ENCODE assay signal across 10 cellular contexts in the genomic region with DNA sequence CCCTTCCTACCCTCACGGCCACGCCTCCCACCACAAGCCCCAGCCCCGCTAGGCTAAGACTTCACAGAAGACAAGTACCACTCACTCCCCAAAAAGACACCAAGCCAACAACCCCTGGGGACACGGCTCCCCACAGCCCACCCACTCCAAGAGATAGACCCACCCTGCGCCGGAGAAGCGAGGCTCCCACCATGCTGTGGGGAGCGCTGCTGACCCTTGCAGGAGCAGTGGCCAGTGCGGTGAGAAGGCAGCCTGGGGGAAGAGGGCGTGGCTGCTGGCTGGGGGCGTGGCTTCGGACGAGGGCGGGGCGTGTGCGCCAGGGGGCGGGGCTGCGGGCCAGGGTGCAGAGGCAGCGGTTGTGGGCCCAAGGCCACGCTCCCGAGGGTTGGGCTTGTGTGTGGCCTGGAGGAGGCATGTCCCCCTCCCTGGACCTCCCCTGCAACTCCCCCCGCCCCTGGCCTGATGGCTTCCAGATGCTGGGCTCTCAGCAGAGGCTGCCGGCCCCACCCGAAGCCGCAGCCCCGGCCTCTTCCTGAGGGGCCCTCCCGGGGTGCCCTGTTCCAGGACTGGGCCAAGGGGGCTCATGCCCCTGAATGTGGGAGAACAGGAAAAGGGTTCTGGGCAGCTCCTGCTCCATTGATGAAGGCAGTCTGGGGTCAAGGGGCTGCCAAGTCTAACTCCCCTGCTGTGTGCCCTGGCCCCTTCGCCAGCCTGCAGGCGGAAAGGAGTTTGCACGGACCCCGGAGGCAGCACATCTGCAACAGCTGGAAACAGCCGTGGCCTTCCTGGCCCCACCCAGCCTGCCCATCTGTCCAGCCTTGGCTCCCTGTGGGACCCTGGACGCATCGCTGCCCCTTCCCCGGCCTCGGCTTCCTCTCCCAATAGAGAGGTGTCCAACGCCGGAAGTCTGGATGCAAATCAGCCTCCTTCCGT. TPM values are rescaled to one million over a fixed set of nuclear protein-coding genes. Genes with fewer than 3 reads are reported as not detected.
DNase-seq lines count a peak whose midpoint lies in the region; ATAC-seq, FAIRE-seq and TF ChIP-seq lines count a peak whose summit lies in the region.
"Had no signal": no experiment of that assay in that cellular context is flagged by ENCODE, and none has a peak within 500 bp of the region (broad histone marks: within the 10 kb centered on the region; RNA-seq: fewer than 3 reads in every experiment).

No MANE protein-coding gene starts in this region.

- peak overlapping the region; percentile 66 for H3K27ac Mint-ChIP-seq in astrocyte (ENCODE audit: unreplicated experiment)

- H3K36me3 Mint-ChIP-seq in astrocyte (ENCODE audit: low read depth, unreplicated experiment) = peaks cover 6% of the 10 kb centered on the region

- no peak overlapping the region for H3K4me3 Mint-ChIP-seq in astrocyte (ENCODE audit: unreplicated experiment)

- FAIRE-seq in astrocyte (lab: Jason Lieb, UNC) (no peak), urothelium cell line (lab: Jason Lieb, UNC) (peak; percentile 63)

- H3K27me3 ChIP-seq in mammary epithelial cell (ENCODE audit: insufficient read depth, low read length) (no peaks in the 10 kb centered on the region), astrocyte (ENCODE audit: insufficient read depth, low read length) (no peaks in the 10 kb centered on the region), left lung (no peaks in the 10 kb centered on the region)
- H3K27me3 ChIP-seq: breast epithelium had no signal

- H3K4me1 Mint-ChIP-seq in astrocyte (ENCODE audit: low read depth, unreplicated experiment) = no peaks in the 10 kb centered on the region

- H3K4me3 ChIP-seq in mammary epithelial cell (replicated peaks in 1 of 3; ENCODE audit: insufficient read depth in 1 of 3, low read depth in 2 of 3, low read length in 3 of 3) = no peak overlapping the region
- no peak overlapping the region for H3K4me3 ChIP-seq in astrocyte (ENCODE audit: insufficient read depth, low read depth, low read length)
- no peak overlapping the region for H3K4me3 ChIP-seq in left lung

- H3K36me3 ChIP-seq in mammary epithelial cell (ENCODE audit: insufficient read depth, low read length) (peaks cover 10% of the 10 kb centered on the region), astrocyte (ENCODE audit: insufficient read depth, low read length) (no peaks in the 10 kb centered on the region), left lung (peaks cover 0 to 29% of the 10 kb centered on the region in 2 donors)
- H3K36me3 ChIP-seq: breast epithelium had no signal

- CTCF ChIA-PET in mammary epithelial cell (lab: Charles Lee; ENCODE audit: low non-redundant PET) = no interaction called here

- H3K4me1 ChIP-seq in mammary epithelial cell (ENCODE audit: insufficient read depth, low read length) (no peaks in the 10 kb centered on the region), astrocyte (ENCODE audit: insufficient read depth, low read length) (no peaks in the 10 kb centered on the region), left lung (peaks cover 0 to 10% of the 10 kb centered on the region in 2 donors)
- H3K4me1 ChIP-seq: breast epithelium had no signal

- WGBS in mammary epithelial cell (ENCODE audit: low coverage, missing lambda C conversion rate) = over 99% methylated on average over 17 of the region's 39 CpGs

- H2AFZ ChIP-seq in mammary epithelial cell (ENCODE audit: low read depth, low read length) (no peak overlapping the region), astrocyte (ENCODE audit: low read depth, low read length) (no peak overlapping the region)

- no peaks in the 10 kb centered on the region for H3K27me3 Mint-ChIP-seq in astrocyte (ENCODE audit: low read depth, unreplicated experiment)

- H3K9ac ChIP-seq in mammary epithelial cell (ENCODE audit: insufficient read depth, low read length) (no peak overlapping the region), astrocyte (ENCODE audit: low read length) (no peak overlapping the region)

- no peaks in the 10 kb centered on the region for H3K9me3 Mint-ChIP-seq in astrocyte (ENCODE audit: unreplicated experiment)

- no TSS peak for BruUV-seq in mammary epithelial cell (replicated peaks; lab: Mats Ljungman, UMichigan)

- no peak for TF ChIP-seq CTCF in mammary epithelial cell (conservative IDR thresholded peaks at IDR 0.05 in 1 of 2, IDR thresholded peaks at IDR 0.05 in 1 of 2; ENCODE audit: extremely low read depth in 1 of 2, insufficient read depth in 1 of 2, low read depth in 1 of 2, low read length in 2 of 2)
- TF ChIP-seq CTCF in astrocyte (IDR thresholded peaks at IDR 0.05; ENCODE audit: insufficient read depth, low read depth, low read length) = no peak
- no peak for TF ChIP-seq CTCF in left lung (IDR thresholded peaks at IDR 0.05)

- H3K79me2 ChIP-seq in mammary epithelial cell (ENCODE audit: insufficient read depth, low read length) = peaks cover 53% of the 10 kb centered on the region
- peaks cover 17% of the 10 kb centered on the region for H3K79me2 ChIP-seq in astrocyte (ENCODE audit: insufficient read depth, low read length)

- H3K27ac ChIP-seq in mammary epithelial cell (ENCODE audit: insufficient read depth, low read depth, low read length) (no peak overlapping the region), astrocyte (ENCODE audit: low read depth, low read length) (no peak overlapping the region), left lung (no peak overlapping the region)

- DNase-seq in T47D (ENCODE audit: low read depth in 1 of 2, low spot score in 1 of 2) (peak; percentile 72 to 79), mammary epithelial cell (no peak), astrocyte (ENCODE audit: low read depth) (no peak), left lung (peak; percentile 71 to 84), urothelium cell line (ENCODE audit: low spot score) (peak; percentile 62), NCI-H446 (lab: John Stamatoyannopoulos, UW) (no peak), posterior cingulate gyrus (no peak)

- dilution Hi-C loops in mammary epithelial cell (cut with HindIII; ENCODE audit: low sequenced_read_pairs) = no loop called here

- in situ Hi-C loops in T47D (cut with HindIII; ENCODE audit: low pct_unique_long_range_greater_than_20kb, low sequenced_read_pairs) (no loop called here), mammary epithelial cell (cut with MboI; ENCODE audit: low sequenced_read_pairs in 2 of 2) (loop anchor here in 1 of 2 donors (25.0 kb wide), 1 partner anchor 149 kb away; a partner anchor contains a TSS)

- ATAC-seq in left lung (peak; percentile 65), GM21825 (IDR thresholded peaks at IDR 0.05; ENCODE audit: unreplicated experiment) (no peak)

- H4K20me1 ChIP-seq in mammary epithelial cell (ENCODE audit: insufficient read depth, low read length) (no peaks in the 10 kb centered on the region), astrocyte (ENCODE audit: insufficient read depth, low read length) (peaks cover 13% of the 10 kb centered on the region)

- H3K9me3 ChIP-seq in mammary epithelial cell (replicated peaks; ENCODE audit: insufficient read depth, low read length) = no peaks in the 10 kb centered on the region
- H3K9me3 ChIP-seq in astrocyte (ENCODE audit: insufficient read depth, low read depth, low read length) = no peaks in the 10 kb centered on the region
- H3K9me3 ChIP-seq in left lung = no peaks in the 10 kb centered on the region
- H3K9me3 ChIP-seq: breast epithelium had no signal

- intact Hi-C loops in mammary epithelial cell (cut with micrococcal nuclease) = no loop called here
- intact Hi-C loops in left lung (cut with DNase I) = no loop called here
- intact Hi-C loops in posterior cingulate gyrus (cut with DNase I) = no loop called here

- no peak overlapping the region for H3K4me2 ChIP-seq in mammary epithelial cell (ENCODE audit: insufficient read depth, low read depth, low read length)
- no peak overlapping the region for H3K4me2 ChIP-seq in astrocyte (ENCODE audit: low read length)

RNA-seq across cellular contexts. Expression of a gene that starts 9.1 kb away (rescaled TPM):
- total RNA-seq in mammary epithelial cell (10 to 100 TPM in 1 of 2 donors, 1 to 10 TPM in 1; 3.3 to 13.0 TPM), astrocyte (6.1 and 7.7 TPM in 2 replicates), left lung (10 to 100 TPM in 1 of 2 donors, 1 to 10 TPM in 1; 6.4 to 12.8 TPM)
- 9.5 TPM for polyA plus RNA-seq in mammary epithelial cell
- 6.4 TPM for polyA minus RNA-seq in mammary epithelial cell

RNA-seq across cellular contexts. Expression of a gene that starts 21.9 kb away (rescaled TPM):
- under 1 TPM in 1 of 2 donors, not detected in 1; under 0.01 TPM for total RNA-seq in mammary epithelial cell
- not detected for polyA plus RNA-seq in mammary epithelial cell
- polyA minus RNA-seq in mammary epithelial cell = not detected
- total RNA-seq in astrocyte = not detected in 2 replicates
- total RNA-seq in left lung = 1 to 10 TPM in 1 of 2 donors, under 1 TPM in 1; 0.82 to 1.9 TPM
- total RNA-seq: M059J had no signal

RNA-seq across cellular contexts. Expression of a gene that starts 52.1 kb away (rescaled TPM):
- total RNA-seq in mammary epithelial cell (10 to 100 TPM in 1 of 2 donors, 1 to 10 TPM in 1; 3.3 to 13.5 TPM), astrocyte (16.5 and 18.9 TPM in 2 replicates), left lung (10 to 100 TPM; 28.9 to 31.0 TPM)
- 3.6 TPM for polyA plus RNA-seq in mammary epithelial cell
- 10.4 TPM for polyA minus RNA-seq in mammary epithelial cell

Comparison
In these comparisons a context has a peak if more than half of its experiments do, and no peak if none do; other contexts are left out.
1. DNase-seq: peak in T47D (2 of 2), left lung (2 of 2) and urothelium cell line (single experiment); none in mammary epithelial cell (single experiment), astrocyte (single experiment), NCI-H446 (0 of 2) and posterior cingulate gyrus (0 of 10).